9 cellular contexts compared by ENCODE assay signal in genomic region chr7:23474098-23474828, GRCh38. TPM values are rescaled to one million over a fixed set of nuclear protein-coding genes. Genes with fewer than 3 reads are reported as not detected.
DNase-seq lines count a peak whose midpoint lies in the region; ATAC-seq and TF ChIP-seq lines count a peak whose summit lies in the region.
"Had no signal": no experiment of that assay in that cellular context is flagged by ENCODE, and none has a peak within 500 bp of the region (broad histone marks: within the 10 kb centered on the region; RNA-seq: fewer than 3 reads in every experiment).

No MANE protein-coding gene starts in this region.

- H3K4me3 ChIP-seq in Caco-2 (ENCODE audit: low read depth, low read length) (peak overlapping the region; percentile 84), epithelial cell of proximal tubule (ENCODE audit: low read depth, low read length) (peak overlapping the region; percentile 58)
- no peak overlapping the region for H3K4me3 ChIP-seq in naive thymus-derived CD4-positive, alpha-beta T cell (ENCODE audit: low read length)

- no peaks in the 10 kb centered on the region for H3K9me3 Mint-ChIP-seq in Caco-2 (ENCODE audit: unreplicated experiment)
- H3K9me3 Mint-ChIP-seq in naive thymus-derived CD4-positive, alpha-beta T cell = peaks cover 0 to 29% (median 12%) of the 10 kb centered on the region in 11 donors

- H3K9me3 ChIP-seq in Caco-2 = no peaks in the 10 kb centered on the region
- H3K9me3 ChIP-seq in naive thymus-derived CD4-positive, alpha-beta T cell (ENCODE audit: control insufficient read depth in 2 of 3, low read length in 3 of 3) = no peaks in the 10 kb centered on the region
- H3K9me3 ChIP-seq: adrenal gland had no signal

- DNase-seq in Caco-2 (peak; percentile 98 to 99), NCI-H226 (peak; percentile 100), epithelial cell of proximal tubule (ENCODE audit: low read depth) (no peak), ureter (ENCODE audit: low spot score) (peak; percentile 50)
- peak in 6 of 9 donors; percentile 13 to 90 (median 26) for DNase-seq in naive thymus-derived CD4-positive, alpha-beta T cell

- no peaks in the 10 kb centered on the region for H3K27me3 Mint-ChIP-seq in Caco-2 (ENCODE audit: insufficient read depth, unreplicated experiment)
- H3K27me3 Mint-ChIP-seq in naive thymus-derived CD4-positive, alpha-beta T cell = peaks cover 67 to 75% (median 70%) of the 10 kb centered on the region in 5 donors

- CTCF ChIA-PET in Caco-2 (lab: Charles Lee) = interaction anchor here (0.6 to 1.1 kb wide), 4 partner anchors 12 to 201 kb away, joined by 3 read pairs; no protein-coding TSS in a partner anchor
- CTCF ChIA-PET in naive thymus-derived CD4-positive, alpha-beta T cell (lab: Charles Lee) = no interaction called here

- ATAC-seq in GM19351 (IDR thresholded peaks at IDR 0.05; ENCODE audit: unreplicated experiment) (peak; percentile 72), HG03354 (IDR thresholded peaks at IDR 0.05; ENCODE audit: poor library complexity, severe bottlenecking, unreplicated experiment) (peak; percentile 71)
- peak; percentile 56 to 73 for ATAC-seq in activated CD4-positive, CD25-positive, alpha-beta regulatory T cell treated with anti-CD3 and anti-CD28 coated beads, Interleukin-2, amount 50 U/mL, for 24 hours
- ATAC-seq in naive thymus-derived CD4-positive, alpha-beta T cell = peak; percentile 80

- no TSS peak for BruUV-seq in Caco-2 (replicated peaks; lab: Mats Ljungman, UMichigan)

- H3K27ac ChIP-seq in naive thymus-derived CD4-positive, alpha-beta T cell (ENCODE audit: low read depth, low read length) = no peak overlapping the region
- H3K27ac ChIP-seq: adrenal gland had no signal

- peak overlapping the region; percentile 93 for H3K27ac Mint-ChIP-seq in Caco-2 (ENCODE audit: unreplicated experiment)
- H3K27ac Mint-ChIP-seq in naive thymus-derived CD4-positive, alpha-beta T cell = peak overlapping the region in 5 of 9 donors; percentile 21 to 70 (median 69)

- TF ChIP-seq CTCF in Caco-2 (IDR thresholded peaks at IDR 0.05; ENCODE audit: insufficient read depth in 1 of 2, low read depth in 1 of 2, low read length in 1 of 2, severe bottlenecking in 1 of 2, unreplicated experiment in 1 of 2) (no peak), epithelial cell of proximal tubule (conservative IDR thresholded peaks at IDR 0.05; ENCODE audit: low read depth, low read length) (no peak)

- intact Hi-C loops in Caco-2 (cut with micrococcal nuclease; ENCODE audit: unreplicated experiment) = loop anchor here (1.0 kb wide), 2 partner anchors 12 to 206 kb away; partner anchors contain the start of gene FAM221A
- intact Hi-C loops in naive thymus-derived CD4-positive, alpha-beta T cell (cut with micrococcal nuclease) = loop anchor here (1.0 to 10.0 kb wide), 8 partner anchors 57 to 1653 kb away; partner anchors contain the start of genes HYCC1 (in 2 of the 2), CCDC126 (in 1 of the 2), CYCS (in 1 of the 2) and KLHL7 (in 1 of the 2)

- peaks cover 43% of the 10 kb centered on the region for H3K36me3 Mint-ChIP-seq in Caco-2 (ENCODE audit: insufficient read depth, unreplicated experiment)
- H3K36me3 Mint-ChIP-seq in naive thymus-derived CD4-positive, alpha-beta T cell = peaks cover 0 to 8% (median 4%) of the 10 kb centered on the region in 5 donors

- peak overlapping the region; percentile 82 for H3K4me3 Mint-ChIP-seq in Caco-2 (ENCODE audit: unreplicated experiment)
- H3K4me3 Mint-ChIP-seq in naive thymus-derived CD4-positive, alpha-beta T cell = peak overlapping the region; percentile 13 to 85 (median 54)

- no peaks in the 10 kb centered on the region for H3K27me3 ChIP-seq in Caco-2 (replicated peaks; ENCODE audit: control insufficient read depth, insufficient read depth, low read length)
- H3K27me3 ChIP-seq in naive thymus-derived CD4-positive, alpha-beta T cell (ENCODE audit: control insufficient read depth in 2 of 2, insufficient read depth in 2 of 2, low read length in 2 of 2) = peaks cover 78 to 85% of the 10 kb centered on the region in 2 donors

- POLR2A ChIA-PET in Caco-2 (lab: Charles Lee) = interaction anchor here (0.7 to 1.5 kb wide), 6 partner anchors 10 to 117 kb away, joined by 3 to 4 read pairs (median 4); no protein-coding TSS in a partner anchor
- POLR2A ChIA-PET in naive thymus-derived CD4-positive, alpha-beta T cell (lab: Charles Lee) = no interaction called here

- peaks cover 26% of the 10 kb centered on the region for H3K4me1 ChIP-seq in Caco-2
- H3K4me1 ChIP-seq in naive thymus-derived CD4-positive, alpha-beta T cell (ENCODE audit: control insufficient read depth in 2 of 2, insufficient read depth in 2 of 2, low read length in 2 of 2) = peaks cover 12 to 22% of the 10 kb centered on the region in 2 donors

- peaks cover 24% of the 10 kb centered on the region for H3K4me1 Mint-ChIP-seq in Caco-2 (ENCODE audit: low read depth, unreplicated experiment)
- H3K4me1 Mint-ChIP-seq in naive thymus-derived CD4-positive, alpha-beta T cell = peaks cover 17 to 35% (median 29%) of the 10 kb centered on the region in 7 donors

- H3K36me3 ChIP-seq in Caco-2 (ENCODE audit: control insufficient read depth, insufficient read depth, low read length) = no peaks in the 10 kb centered on the region
- H3K36me3 ChIP-seq in naive thymus-derived CD4-positive, alpha-beta T cell (ENCODE audit: control insufficient read depth in 2 of 3, insufficient read depth in 3 of 3, low read length in 3 of 3) = no peaks in the 10 kb centered on the region
- H3K36me3 ChIP-seq: adrenal gland had no signal

RNA-seq across cellular contexts. Expression of gene IGF2BP3, which starts 4.0 kb away (rescaled TPM):
- total RNA-seq in Caco-2 (2022) (124 and 127 TPM in 2 replicates), epithelial cell of proximal tubule (42.4 and 49.3 TPM in 2 replicates), ureter (0.78 TPM)
- 1 to 10 TPM in 3 of 5 experiments, under 1 TPM in 2; 0.13 to 1.8 (median 1.2) TPM for total RNA-seq in naive thymus-derived CD4-positive, alpha-beta T cell
- polyA plus RNA-seq in naive thymus-derived CD4-positive, alpha-beta T cell = under 1 TPM in 1 of 2 donors, not detected in 1; 0.35 TPM

RNA-seq across cellular contexts. Expression of gene TRA2A, which starts 57.5 kb away (rescaled TPM):
- total RNA-seq in Caco-2 (2022) = 123 and 132 TPM in 2 replicates
- total RNA-seq in epithelial cell of proximal tubule = 23.1 and 28.7 TPM in 2 replicates
- 100 to 1,000 TPM; 131 to 263 (median 163) TPM for total RNA-seq in naive thymus-derived CD4-positive, alpha-beta T cell
- polyA plus RNA-seq in naive thymus-derived CD4-positive, alpha-beta T cell = 10 to 100 TPM; 34.0 to 64.6 TPM
- total RNA-seq in ureter = 147 TPM

Comparison
In these comparisons a context has a peak if more than half of its experiments do, and no peak if none do; other contexts are left out.
1. RNA of gene IGF2BP3, which starts 4.0 kb away (total RNA-seq): 124 to 127 TPM in Caco-2 and 42.4 to 49.3 TPM in epithelial cell of proximal tubule; 0.13 to 1.8 TPM in naive thymus-derived CD4-positive, alpha-beta T cell and 0.78 TPM in ureter (single experiment); every median in the first group is over 10 times any median in the second.
2. Peak in every context shown above with its lines, with median percentiles within 50 percentile points of each other: ATAC-seq.